In the genomic region with DNA sequence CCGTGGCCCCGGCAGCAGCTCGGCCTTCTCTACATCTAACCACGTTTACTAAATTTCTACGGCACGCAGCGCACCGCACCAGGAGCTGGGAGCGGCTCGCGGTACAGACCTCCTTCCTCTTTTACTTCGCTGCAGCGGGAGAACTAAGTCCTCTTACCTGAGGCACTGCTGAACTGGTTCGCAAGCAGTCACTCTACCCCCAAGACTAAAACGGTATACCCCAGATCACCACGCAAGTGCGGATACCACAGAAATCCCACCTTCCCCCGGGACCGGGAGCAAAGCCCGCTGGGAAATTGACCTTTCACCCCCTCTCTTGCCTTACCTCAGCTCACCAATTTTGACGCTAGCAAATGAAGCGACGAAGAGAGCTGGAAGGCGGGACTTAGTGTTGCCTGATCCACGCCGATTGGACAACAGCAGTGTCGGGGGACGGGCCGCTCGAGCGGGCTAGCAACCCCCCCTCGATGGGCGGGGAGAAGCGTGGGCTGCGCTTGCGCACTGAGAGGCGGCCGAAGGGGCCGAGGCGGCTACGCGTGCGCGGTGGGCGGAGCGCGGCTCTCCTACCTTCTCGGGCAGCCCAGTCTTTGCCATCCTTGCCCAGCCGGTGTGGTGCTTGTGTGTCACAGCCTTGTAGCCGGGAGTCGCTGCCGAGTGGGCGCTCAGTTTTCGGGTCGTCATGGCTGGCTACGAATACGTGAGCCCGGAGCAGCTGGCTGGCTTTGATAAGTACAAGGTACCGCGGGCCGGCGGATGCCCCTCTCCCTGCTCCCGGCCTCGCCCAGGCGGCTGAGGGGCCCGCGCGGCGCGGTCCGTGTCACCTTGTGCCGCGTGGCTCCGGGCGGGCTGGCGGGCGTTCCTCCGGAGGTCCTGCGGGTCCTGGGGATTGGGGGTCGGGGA, we compare ENCODE assay signal across 1 cellular context.
TF ChIP-seq lines count a peak whose summit lies in the region.

A gene with protein sequence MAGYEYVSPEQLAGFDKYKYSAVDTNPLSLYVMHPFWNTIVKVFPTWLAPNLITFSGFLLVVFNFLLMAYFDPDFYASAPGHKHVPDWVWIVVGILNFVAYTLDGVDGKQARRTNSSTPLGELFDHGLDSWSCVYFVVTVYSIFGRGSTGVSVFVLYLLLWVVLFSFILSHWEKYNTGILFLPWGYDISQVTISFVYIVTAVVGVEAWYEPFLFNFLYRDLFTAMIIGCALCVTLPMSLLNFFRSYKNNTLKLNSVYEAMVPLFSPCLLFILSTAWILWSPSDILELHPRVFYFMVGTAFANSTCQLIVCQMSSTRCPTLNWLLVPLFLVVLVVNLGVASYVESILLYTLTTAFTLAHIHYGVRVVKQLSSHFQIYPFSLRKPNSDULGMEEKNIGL (plus strand): TSS at position 590 of the 900 bp plus-strand sequence. CDS start 90 bp downstream, at position 680.

TF ChIP-seq in GM12878, 131 proteins besides CTCF, POLR2A, EP300 and RAD21 (continued from another document and continues in another):
- TF ChIP-seq WRNIP1 (IDR thresholded peaks at IDR 0.05; ENCODE audit: borderline replicate concordance, low read depth, low read length), result no peak
- peak; percentile 98 for TF ChIP-seq NR2F1 (conservative IDR thresholded peaks at IDR 0.05)
- TF ChIP-seq, protein P1, sequence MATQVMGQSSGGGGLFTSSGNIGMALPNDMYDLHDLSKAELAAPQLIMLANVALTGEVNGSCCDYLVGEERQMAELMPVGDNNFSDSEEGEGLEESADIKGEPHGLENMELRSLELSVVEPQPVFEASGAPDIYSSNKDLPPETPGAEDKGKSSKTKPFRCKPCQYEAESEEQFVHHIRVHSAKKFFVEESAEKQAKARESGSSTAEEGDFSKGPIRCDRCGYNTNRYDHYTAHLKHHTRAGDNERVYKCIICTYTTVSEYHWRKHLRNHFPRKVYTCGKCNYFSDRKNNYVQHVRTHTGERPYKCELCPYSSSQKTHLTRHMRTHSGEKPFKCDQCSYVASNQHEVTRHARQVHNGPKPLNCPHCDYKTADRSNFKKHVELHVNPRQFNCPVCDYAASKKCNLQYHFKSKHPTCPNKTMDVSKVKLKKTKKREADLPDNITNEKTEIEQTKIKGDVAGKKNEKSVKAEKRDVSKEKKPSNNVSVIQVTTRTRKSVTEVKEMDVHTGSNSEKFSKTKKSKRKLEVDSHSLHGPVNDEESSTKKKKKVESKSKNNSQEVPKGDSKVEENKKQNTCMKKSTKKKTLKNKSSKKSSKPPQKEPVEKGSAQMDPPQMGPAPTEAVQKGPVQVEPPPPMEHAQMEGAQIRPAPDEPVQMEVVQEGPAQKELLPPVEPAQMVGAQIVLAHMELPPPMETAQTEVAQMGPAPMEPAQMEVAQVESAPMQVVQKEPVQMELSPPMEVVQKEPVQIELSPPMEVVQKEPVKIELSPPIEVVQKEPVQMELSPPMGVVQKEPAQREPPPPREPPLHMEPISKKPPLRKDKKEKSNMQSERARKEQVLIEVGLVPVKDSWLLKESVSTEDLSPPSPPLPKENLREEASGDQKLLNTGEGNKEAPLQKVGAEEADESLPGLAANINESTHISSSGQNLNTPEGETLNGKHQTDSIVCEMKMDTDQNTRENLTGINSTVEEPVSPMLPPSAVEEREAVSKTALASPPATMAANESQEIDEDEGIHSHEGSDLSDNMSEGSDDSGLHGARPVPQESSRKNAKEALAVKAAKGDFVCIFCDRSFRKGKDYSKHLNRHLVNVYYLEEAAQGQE (IDR thresholded peaks at IDR 0.05; ENCODE audit: low read depth, low read length), result no peak
- TF ChIP-seq MTA2 (IDR thresholded peaks at IDR 0.05; ENCODE audit: low read depth), result peak; percentile 94
- TF ChIP-seq, protein P2, sequence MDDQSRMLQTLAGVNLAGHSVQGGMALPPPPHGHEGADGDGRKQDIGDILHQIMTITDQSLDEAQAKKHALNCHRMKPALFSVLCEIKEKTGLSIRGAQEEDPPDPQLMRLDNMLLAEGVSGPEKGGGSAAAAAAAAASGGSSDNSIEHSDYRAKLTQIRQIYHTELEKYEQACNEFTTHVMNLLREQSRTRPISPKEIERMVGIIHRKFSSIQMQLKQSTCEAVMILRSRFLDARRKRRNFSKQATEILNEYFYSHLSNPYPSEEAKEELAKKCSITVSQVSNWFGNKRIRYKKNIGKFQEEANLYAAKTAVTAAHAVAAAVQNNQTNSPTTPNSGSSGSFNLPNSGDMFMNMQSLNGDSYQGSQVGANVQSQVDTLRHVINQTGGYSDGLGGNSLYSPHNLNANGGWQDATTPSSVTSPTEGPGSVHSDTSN (IDR thresholded peaks at IDR 0.05; ENCODE audit: insufficient replicate concordance, low read depth, low read length), result peak; percentile 97
- no peak for TF ChIP-seq FOXM1 (IDR thresholded peaks at IDR 0.05; ENCODE audit: low read depth, low read length)
- TF ChIP-seq, protein P3, sequence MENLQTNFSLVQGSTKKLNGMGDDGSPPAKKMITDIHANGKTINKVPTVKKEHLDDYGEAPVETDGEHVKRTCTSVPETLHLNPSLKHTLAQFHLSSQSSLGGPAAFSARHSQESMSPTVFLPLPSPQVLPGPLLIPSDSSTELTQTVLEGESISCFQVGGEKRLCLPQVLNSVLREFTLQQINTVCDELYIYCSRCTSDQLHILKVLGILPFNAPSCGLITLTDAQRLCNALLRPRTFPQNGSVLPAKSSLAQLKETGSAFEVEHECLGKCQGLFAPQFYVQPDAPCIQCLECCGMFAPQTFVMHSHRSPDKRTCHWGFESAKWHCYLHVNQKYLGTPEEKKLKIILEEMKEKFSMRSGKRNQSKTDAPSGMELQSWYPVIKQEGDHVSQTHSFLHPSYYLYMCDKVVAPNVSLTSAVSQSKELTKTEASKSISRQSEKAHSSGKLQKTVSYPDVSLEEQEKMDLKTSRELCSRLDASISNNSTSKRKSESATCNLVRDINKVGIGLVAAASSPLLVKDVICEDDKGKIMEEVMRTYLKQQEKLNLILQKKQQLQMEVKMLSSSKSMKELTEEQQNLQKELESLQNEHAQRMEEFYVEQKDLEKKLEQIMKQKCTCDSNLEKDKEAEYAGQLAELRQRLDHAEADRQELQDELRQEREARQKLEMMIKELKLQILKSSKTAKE (IDR thresholded peaks at IDR 0.05; ENCODE audit: low read depth, poor library complexity, severe bottlenecking), result peak; percentile 41
- peak in 1 of 2 experiments; percentile 87; a peak in 3 of 4 replicates for TF ChIP-seq BHLHE40 (IDR thresholded peaks at IDR 0.05; ENCODE audit: borderline replicate concordance in 1 of 2, low read depth in 2 of 2, low read length in 1 of 2)
- no peak for TF ChIP-seq ESRRA (IDR thresholded peaks at IDR 0.05; ENCODE audit: low read length)
- TF ChIP-seq, protein P4, sequence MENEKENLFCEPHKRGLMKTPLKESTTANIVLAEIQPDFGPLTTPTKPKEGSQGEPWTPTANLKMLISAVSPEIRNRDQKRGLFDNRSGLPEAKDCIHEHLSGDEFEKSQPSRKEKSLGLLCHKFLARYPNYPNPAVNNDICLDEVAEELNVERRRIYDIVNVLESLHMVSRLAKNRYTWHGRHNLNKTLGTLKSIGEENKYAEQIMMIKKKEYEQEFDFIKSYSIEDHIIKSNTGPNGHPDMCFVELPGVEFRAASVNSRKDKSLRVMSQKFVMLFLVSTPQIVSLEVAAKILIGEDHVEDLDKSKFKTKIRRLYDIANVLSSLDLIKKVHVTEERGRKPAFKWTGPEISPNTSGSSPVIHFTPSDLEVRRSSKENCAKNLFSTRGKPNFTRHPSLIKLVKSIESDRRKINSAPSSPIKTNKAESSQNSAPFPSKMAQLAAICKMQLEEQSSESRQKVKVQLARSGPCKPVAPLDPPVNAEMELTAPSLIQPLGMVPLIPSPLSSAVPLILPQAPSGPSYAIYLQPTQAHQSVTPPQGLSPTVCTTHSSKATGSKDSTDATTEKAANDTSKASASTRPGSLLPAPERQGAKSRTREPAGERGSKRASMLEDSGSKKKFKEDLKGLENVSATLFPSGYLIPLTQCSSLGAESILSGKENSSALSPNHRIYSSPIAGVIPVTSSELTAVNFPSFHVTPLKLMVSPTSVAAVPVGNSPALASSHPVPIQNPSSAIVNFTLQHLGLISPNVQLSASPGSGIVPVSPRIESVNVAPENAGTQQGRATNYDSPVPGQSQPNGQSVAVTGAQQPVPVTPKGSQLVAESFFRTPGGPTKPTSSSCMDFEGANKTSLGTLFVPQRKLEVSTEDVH (IDR thresholded peaks at IDR 0.05; ENCODE audit: low read depth, partially characterized antibody), result no peak
- no peak; the same call in 1 of the 2 replicates for TF ChIP-seq YY1 (IDR thresholded peaks at IDR 0.05; ENCODE audit: low read depth, low read length)
- TF ChIP-seq CHD1 (IDR thresholded peaks at IDR 0.05; ENCODE audit: low read depth, low read length), result no peak
- TF ChIP-seq RBBP5 (conservative IDR thresholded peaks at IDR 0.05), result peak; percentile 77; the same call in 1 of the 2 replicates
- no peak for TF ChIP-seq KAT2A (conservative IDR thresholded peaks at IDR 0.05; ENCODE audit: control insufficient read depth, low read depth, low read length)
- TF ChIP-seq, protein P5, sequence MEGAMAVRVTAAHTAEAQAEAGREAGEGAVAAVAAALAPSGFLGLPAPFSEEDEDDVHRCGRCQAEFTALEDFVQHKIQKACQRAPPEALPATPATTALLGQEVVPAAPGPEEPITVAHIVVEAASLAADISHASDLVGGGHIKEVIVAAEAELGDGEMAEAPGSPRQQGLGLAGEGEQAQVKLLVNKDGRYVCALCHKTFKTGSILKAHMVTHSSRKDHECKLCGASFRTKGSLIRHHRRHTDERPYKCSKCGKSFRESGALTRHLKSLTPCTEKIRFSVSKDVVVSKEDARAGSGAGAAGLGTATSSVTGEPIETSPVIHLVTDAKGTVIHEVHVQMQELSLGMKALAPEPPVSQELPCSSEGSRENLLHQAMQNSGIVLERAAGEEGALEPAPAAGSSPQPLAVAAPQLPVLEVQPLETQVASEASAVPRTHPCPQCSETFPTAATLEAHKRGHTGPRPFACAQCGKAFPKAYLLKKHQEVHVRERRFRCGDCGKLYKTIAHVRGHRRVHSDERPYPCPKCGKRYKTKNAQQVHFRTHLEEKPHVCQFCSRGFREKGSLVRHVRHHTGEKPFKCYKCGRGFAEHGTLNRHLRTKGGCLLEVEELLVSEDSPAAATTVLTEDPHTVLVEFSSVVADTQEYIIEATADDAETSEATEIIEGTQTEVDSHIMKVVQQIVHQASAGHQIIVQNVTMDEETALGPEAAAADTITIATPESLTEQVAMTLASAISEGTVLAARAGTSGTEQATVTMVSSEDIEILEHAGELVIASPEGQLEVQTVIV (IDR thresholded peaks at IDR 0.05; ENCODE audit: borderline replicate concordance, partially characterized antibody), result peak; percentile 45
- TF ChIP-seq SMARCA5 (IDR thresholded peaks at IDR 0.05), result no peak; the same call in 1 of the 2 replicates
- no peak for TF ChIP-seq NFXL1 (IDR thresholded peaks at IDR 0.05; ENCODE audit: borderline replicate concordance)
- TF ChIP-seq, protein P6, sequence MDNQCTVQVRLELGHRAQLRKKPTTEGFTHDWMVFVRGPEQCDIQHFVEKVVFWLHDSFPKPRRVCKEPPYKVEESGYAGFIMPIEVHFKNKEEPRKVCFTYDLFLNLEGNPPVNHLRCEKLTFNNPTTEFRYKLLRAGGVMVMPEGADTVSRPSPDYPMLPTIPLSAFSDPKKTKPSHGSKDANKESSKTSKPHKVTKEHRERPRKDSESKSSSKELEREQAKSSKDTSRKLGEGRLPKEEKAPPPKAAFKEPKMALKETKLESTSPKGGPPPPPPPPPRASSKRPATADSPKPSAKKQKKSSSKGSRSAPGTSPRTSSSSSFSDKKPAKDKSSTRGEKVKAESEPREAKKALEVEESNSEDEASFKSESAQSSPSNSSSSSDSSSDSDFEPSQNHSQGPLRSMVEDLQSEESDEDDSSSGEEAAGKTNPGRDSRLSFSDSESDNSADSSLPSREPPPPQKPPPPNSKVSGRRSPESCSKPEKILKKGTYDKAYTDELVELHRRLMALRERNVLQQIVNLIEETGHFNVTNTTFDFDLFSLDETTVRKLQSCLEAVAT (IDR thresholded peaks at IDR 0.05), result peak; percentile 92
- no peak for TF ChIP-seq GABPA (IDR thresholded peaks at IDR 0.05; ENCODE audit: low read depth)
- TF ChIP-seq BMI1 (IDR thresholded peaks at IDR 0.05; ENCODE audit: borderline replicate concordance), result no peak
- no peak for TF ChIP-seq CHD4 (IDR thresholded peaks at IDR 0.05)
- TF ChIP-seq, protein P7, sequence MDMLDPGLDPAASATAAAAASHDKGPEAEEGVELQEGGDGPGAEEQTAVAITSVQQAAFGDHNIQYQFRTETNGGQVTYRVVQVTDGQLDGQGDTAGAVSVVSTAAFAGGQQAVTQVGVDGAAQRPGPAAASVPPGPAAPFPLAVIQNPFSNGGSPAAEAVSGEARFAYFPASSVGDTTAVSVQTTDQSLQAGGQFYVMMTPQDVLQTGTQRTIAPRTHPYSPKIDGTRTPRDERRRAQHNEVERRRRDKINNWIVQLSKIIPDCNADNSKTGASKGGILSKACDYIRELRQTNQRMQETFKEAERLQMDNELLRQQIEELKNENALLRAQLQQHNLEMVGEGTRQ (IDR thresholded peaks at IDR 0.05; ENCODE audit: borderline replicate concordance, low read depth, low read length), result no peak
- TF ChIP-seq HDGF (IDR thresholded peaks at IDR 0.05), result peak; percentile 96
- TF ChIP-seq SMC3 (IDR thresholded peaks at IDR 0.05; ENCODE audit: borderline replicate concordance, low read length), result no peak
- TF ChIP-seq RFX5 (IDR thresholded peaks at IDR 0.05; ENCODE audit: low read depth, low read length), result peak; percentile 66; the same call in 1 of the 2 replicates
- 0 out of 4 replicates have a peak, but pooled peaks of 1 of the 2 experiments have one; percentile 33 for TF ChIP-seq SRF (IDR thresholded peaks at IDR 0.05; ENCODE audit: low read depth in 2 of 2, low read length in 2 of 2)
- peak; percentile 99 for TF ChIP-seq NRF1 (conservative IDR thresholded peaks at IDR 0.05; ENCODE audit: low read depth, low read length)
- peak; percentile 66 for TF ChIP-seq FOS (IDR thresholded peaks at IDR 0.05; ENCODE audit: borderline replicate concordance, extremely low read depth, insufficient read length)
- peak; percentile 99 for TF ChIP-seq IKZF1 (conservative IDR thresholded peaks at IDR 0.05)
- TF ChIP-seq CBX5 (IDR thresholded peaks at IDR 0.05; ENCODE audit: low read depth), result no peak
- TF ChIP-seq NR2C2 (IDR thresholded peaks at IDR 0.05; ENCODE audit: borderline replicate concordance, control insufficient read depth, insufficient read length, low read depth), result peak; percentile 93
- peak; percentile 98 for TF ChIP-seq MEF2B (IDR thresholded peaks at IDR 0.05; ENCODE audit: partially characterized antibody, poor library complexity, severe bottlenecking)
- TF ChIP-seq GATAD2B (conservative IDR thresholded peaks at IDR 0.05; ENCODE audit: low read depth), result peak; percentile 69
- TF ChIP-seq RUNX3 (IDR thresholded peaks at IDR 0.05; ENCODE audit: low read length), result peak; percentile 91
